Comparison of ENCODE assay signal across 15 cellular contexts in the genomic region with DNA sequence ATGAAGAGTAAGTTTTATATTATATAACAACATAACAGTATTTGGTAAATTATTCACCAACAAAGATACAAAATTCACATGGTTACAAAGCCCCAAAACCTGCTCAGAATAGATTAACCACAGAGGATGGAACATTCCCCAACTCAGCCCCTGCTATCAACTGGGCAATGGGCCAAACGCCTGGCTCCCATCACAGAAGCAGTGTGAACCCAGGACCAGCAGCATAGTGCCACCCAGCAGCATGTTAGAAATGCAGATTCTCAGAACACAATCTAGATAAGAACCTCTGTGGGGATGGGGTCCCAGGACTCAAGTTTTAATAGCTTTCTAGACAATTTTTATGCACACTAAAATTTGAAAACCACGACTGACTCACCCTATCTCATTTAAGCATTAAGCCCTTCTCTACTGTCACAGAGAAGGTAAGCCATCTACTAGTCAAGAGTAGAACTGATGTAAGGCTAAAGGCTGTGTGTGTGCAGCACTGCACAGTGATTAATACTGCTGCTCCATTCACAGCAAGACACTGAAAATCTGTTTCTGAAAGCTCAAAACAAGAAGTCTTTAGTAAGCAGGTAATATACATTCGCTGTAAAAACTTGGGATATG. TPM values are rescaled to one million over a fixed set of nuclear protein-coding genes. Genes with fewer than 3 reads are reported as not detected.
A peak's percentile ranks its signal among the peaks of the same experiment; 100 is the strongest.
DNase-seq lines count a peak whose midpoint lies in the region; ATAC-seq and TF ChIP-seq lines count a peak whose summit lies in the region.
"Had no signal": no experiment of that assay in that cellular context is flagged by ENCODE, and none has a peak within 500 bp of the region (broad histone marks: within the 10 kb centered on the region; RNA-seq: fewer than 3 reads in every experiment).

No MANE protein-coding gene starts in this region.

- peak overlapping the region; percentile 53 for H3K27ac Mint-ChIP-seq in activated T-helper 2 cell treated with anti-CD3 and anti-CD28 coated beads, Interferon-gamma antibody, Interleukin-2, Interleukin-4, amounts not matched to agents 10 μg/mL and 5 μg/mL and 100 μg/mL, durations not matched to agents 14 hours and 24 hours and 36 hours
- H3K27ac Mint-ChIP-seq: effector memory CD8-positive, alpha-beta T cell had no signal

- H3K4me3 ChIP-seq in right cardiac atrium (ENCODE audit: low read length) (no peak overlapping the region), right lobe of liver (no peak overlapping the region), MG63 (no peak overlapping the region)
- H3K4me3 ChIP-seq: ascending aorta, SJSA1 had no signal

- H3K27me3 Mint-ChIP-seq in activated T-helper 2 cell treated with anti-CD3 and anti-CD28 coated beads, Interferon-gamma antibody, Interleukin-2, Interleukin-4, amounts not matched to agents 10 μg/mL and 5 μg/mL and 100 μg/mL, durations not matched to agents 14 hours and 24 hours and 36 hours (ENCODE audit: low read depth): no peaks in the 10 kb centered on the region
- H3K27me3 Mint-ChIP-seq: effector memory CD8-positive, alpha-beta T cell had no signal

- DNase-seq in EH (ENCODE audit: low read depth): peak; percentile 19
- DNase-seq in activated T-helper 2 cell treated with anti-CD3 and anti-CD28 coated beads, Interferon-gamma antibody, Interleukin-2, Interleukin-4, amounts not matched to agents 10 μg/mL and 5 μg/mL and 100 μg/mL, durations not matched to agents 14 hours and 24 hours and 36 hours (ENCODE audit: low spot score): no peak
- DNase-seq in right cardiac atrium: peak; percentile 42 to 83 (median 76)
- no peak for DNase-seq in right lobe of liver
- DNase-seq in MG63: no peak
- no peak for DNase-seq in left lobe of liver (ENCODE audit: low spot score)
- DNase-seq: activated T-cell treated with anti-CD3 and anti-CD28 coated beads for 4 hours; DMS79; effector memory CD8-positive, alpha-beta T cell; NCI-H2029 treated with DMSO at 0.1 percent for 48 hours; stimulated activated naive CD4-positive, alpha-beta T cell had no signal

- no peak for TF ChIP-seq POLR2A in right lobe of liver (IDR thresholded peaks at IDR 0.05)

- H3K4me3 Mint-ChIP-seq in activated T-helper 2 cell treated with anti-CD3 and anti-CD28 coated beads, Interferon-gamma antibody, Interleukin-2, Interleukin-4, amounts not matched to agents 10 μg/mL and 5 μg/mL and 100 μg/mL, durations not matched to agents 14 hours and 24 hours and 36 hours (ENCODE audit: low read depth): no peak overlapping the region
- H3K4me3 Mint-ChIP-seq: effector memory CD8-positive, alpha-beta T cell had no signal

- H3K4me1 ChIP-seq in right cardiac atrium (ENCODE audit: control insufficient read depth, insufficient read depth, low read length) (peaks cover under 1% of the 10 kb centered on the region), right lobe of liver (no peaks in the 10 kb centered on the region)
- H3K4me1 ChIP-seq: ascending aorta, SJSA1 had no signal

- 57% methylated on average over 3 of the region's 3 CpGs for WGBS in right cardiac atrium
- 69% methylated on average over 3 of the region's 3 CpGs for whole genome bisulfite sequencing in right lobe of liver (ENCODE audit: insufficient coverage, low coverage, low lambda C conversion rate, missing lambda C conversion rate)

- TF ChIP-seq CTCF in right lobe of liver (IDR thresholded peaks at IDR 0.05): no peak

- H3K27me3 ChIP-seq in right cardiac atrium (ENCODE audit: control insufficient read depth, insufficient read depth) (no peaks in the 10 kb centered on the region), right lobe of liver (no peaks in the 10 kb centered on the region), MG63 (no peaks in the 10 kb centered on the region)
- H3K27me3 ChIP-seq: ascending aorta, SJSA1 had no signal

- H3K9me3 Mint-ChIP-seq in activated T-helper 2 cell treated with anti-CD3 and anti-CD28 coated beads, Interferon-gamma antibody, Interleukin-2, Interleukin-4, amounts not matched to agents 10 μg/mL and 5 μg/mL and 100 μg/mL, durations not matched to agents 14 hours and 24 hours and 36 hours: no peaks in the 10 kb centered on the region
- H3K9me3 Mint-ChIP-seq: effector memory CD8-positive, alpha-beta T cell had no signal

- H3K36me3 Mint-ChIP-seq in activated T-helper 2 cell treated with anti-CD3 and anti-CD28 coated beads, Interferon-gamma antibody, Interleukin-2, Interleukin-4, amounts not matched to agents 10 μg/mL and 5 μg/mL and 100 μg/mL, durations not matched to agents 14 hours and 24 hours and 36 hours (ENCODE audit: low read depth): peaks cover 79% of the 10 kb centered on the region

- intact Hi-C loops in activated T-helper 2 cell treated with anti-CD3 and anti-CD28 coated beads, Interferon-gamma antibody, Interleukin-2, Interleukin-4, amounts not matched to agents 10 μg/mL and 5 μg/mL and 100 μg/mL, durations not matched to agents 14 hours and 24 hours and 36 hours (cut with micrococcal nuclease): no loop called here
- intact Hi-C loops in right cardiac atrium (cut with DNase I): no loop called here
- intact Hi-C loops in right lobe of liver (cut with DNase I): no loop called here

- H3K9me3 ChIP-seq in right cardiac atrium (ENCODE audit: control insufficient read depth, low read length) (no peaks in the 10 kb centered on the region), right lobe of liver (no peaks in the 10 kb centered on the region), MG63 (no peaks in the 10 kb centered on the region)
- H3K9me3 ChIP-seq: ascending aorta, SJSA1 had no signal

- H3K36me3 ChIP-seq in right lobe of liver (peaks cover 7 to 68% (median 32%) of the 10 kb centered on the region in 4 donors), MG63 (peaks cover 68% of the 10 kb centered on the region)

- peak; percentile 34 for ATAC-seq in HG03378 (IDR thresholded peaks at IDR 0.05; ENCODE audit: unreplicated experiment)
- ATAC-seq in right cardiac atrium: peak; percentile 62 to 71
- no peak for ATAC-seq in GM21526 (IDR thresholded peaks at IDR 0.05; ENCODE audit: low FRiP score, unreplicated experiment)
- no peak for ATAC-seq in right lobe of liver
- no peak for ATAC-seq in left lobe of liver
- ATAC-seq: effector memory CD8-positive, alpha-beta T cell had no signal

- H3K27ac ChIP-seq in right cardiac atrium (ENCODE audit: low read length): peak overlapping the region; percentile 72
- no peak overlapping the region for H3K27ac ChIP-seq in right lobe of liver
- H3K27ac ChIP-seq: ascending aorta, SJSA1 had no signal

- H3K4me1 Mint-ChIP-seq in activated T-helper 2 cell treated with anti-CD3 and anti-CD28 coated beads, Interferon-gamma antibody, Interleukin-2, Interleukin-4, amounts not matched to agents 10 μg/mL and 5 μg/mL and 100 μg/mL, durations not matched to agents 14 hours and 24 hours and 36 hours (ENCODE audit: low read depth): peaks cover 6% of the 10 kb centered on the region

RNA-seq across cellular contexts. Expression of a gene that starts 15.2 kb away (rescaled TPM):
- total RNA-seq in activated T-helper 2 cell treated with anti-CD3 and anti-CD28 coated beads, Interferon-gamma antibody, Interleukin-2, Interleukin-4, amounts not matched to agents 10 μg/mL and 5 μg/mL and 100 μg/mL, durations not matched to agents 14 hours and 24 hours and 36 hours: 61.8 and 65.1 TPM in 2 replicates
- total RNA-seq in right cardiac atrium (10 to 100 TPM; 73.1 to 88.4 (median 80.2) TPM), right lobe of liver (10 to 100 TPM; 30.2 to 47.7 (median 36.3) TPM), left lobe of liver (34.6 TPM)
- 53.3 TPM for polyA plus RNA-seq in right cardiac atrium
- total RNA-seq in MG63 (2014; rRNA removed; shearing (Covaris generic); ENCODE audit: low replicate concordance): 57.7 and 60.0 TPM in 2 replicates

RNA-seq across cellular contexts. Expression of a gene that starts 45.9 kb away (rescaled TPM):
- total RNA-seq in activated T-helper 2 cell treated with anti-CD3 and anti-CD28 coated beads, Interferon-gamma antibody, Interleukin-2, Interleukin-4, amounts not matched to agents 10 μg/mL and 5 μg/mL and 100 μg/mL, durations not matched to agents 14 hours and 24 hours and 36 hours: 6.7 and 8.7 TPM in 2 replicates
- 1 to 10 TPM; 1.7 to 3.9 (median 2.0) TPM for total RNA-seq in right cardiac atrium
- 1.9 TPM for polyA plus RNA-seq in right cardiac atrium
- total RNA-seq in right lobe of liver: under 1 TPM in 4 of 6 experiments, not detected in 2; 0.19 to 0.62 (median 0.32) TPM
- 8.5 and 15.7 TPM in 2 replicates for total RNA-seq in MG63 (2014; rRNA removed; shearing (Covaris generic); ENCODE audit: low replicate concordance)
- 0.18 TPM for total RNA-seq in left lobe of liver
- total RNA-seq: ascending aorta had no signal

RNA-seq across cellular contexts. Expression of a gene that starts 53.8 kb away (rescaled TPM):
- 54.2 and 57.2 TPM in 2 replicates for total RNA-seq in activated T-helper 2 cell treated with anti-CD3 and anti-CD28 coated beads, Interferon-gamma antibody, Interleukin-2, Interleukin-4, amounts not matched to agents 10 μg/mL and 5 μg/mL and 100 μg/mL, durations not matched to agents 14 hours and 24 hours and 36 hours
- 100 to 1,000 TPM in 2 of 4 donors, 10 to 100 TPM in 2; 69.0 to 189 (median 117) TPM for total RNA-seq in right cardiac atrium
- 143 TPM for polyA plus RNA-seq in right cardiac atrium
- 10 to 100 TPM in 2 of 6 experiments, 1 to 10 TPM in 4; 2.4 to 18.5 (median 9.0) TPM for total RNA-seq in right lobe of liver
- 220 and 503 TPM in 2 replicates for total RNA-seq in MG63 (2014; rRNA removed; shearing (Covaris generic); ENCODE audit: low replicate concordance)
- 5.2 TPM for total RNA-seq in left lobe of liver

Comparison
In these comparisons a context has a peak if more than half of its experiments do, and no peak if none do; other contexts are left out.
1. DNase-seq: peak in EH (single experiment) and right cardiac atrium (3 of 3); none in activated T-helper 2 cell treated with anti-CD3 and anti-CD28 coated beads, Interferon-gamma antibody, Interleukin-2, Interleukin-4, amounts not matched to agents 10 μg/mL and 5 μg/mL and 100 μg/mL, durations not matched to agents 14 hours and 24 hours and 36 hours (single experiment), right lobe of liver (0 of 3), MG63 (single experiment) and left lobe of liver (single experiment).
2. ATAC-seq: peak in HG03378 (single experiment) and right cardiac atrium (2 of 2); none in GM21526 (single experiment), right lobe of liver (0 of 4) and left lobe of liver (single experiment).